ENCODE assay signal across 1 cellular context in the genomic region with DNA sequence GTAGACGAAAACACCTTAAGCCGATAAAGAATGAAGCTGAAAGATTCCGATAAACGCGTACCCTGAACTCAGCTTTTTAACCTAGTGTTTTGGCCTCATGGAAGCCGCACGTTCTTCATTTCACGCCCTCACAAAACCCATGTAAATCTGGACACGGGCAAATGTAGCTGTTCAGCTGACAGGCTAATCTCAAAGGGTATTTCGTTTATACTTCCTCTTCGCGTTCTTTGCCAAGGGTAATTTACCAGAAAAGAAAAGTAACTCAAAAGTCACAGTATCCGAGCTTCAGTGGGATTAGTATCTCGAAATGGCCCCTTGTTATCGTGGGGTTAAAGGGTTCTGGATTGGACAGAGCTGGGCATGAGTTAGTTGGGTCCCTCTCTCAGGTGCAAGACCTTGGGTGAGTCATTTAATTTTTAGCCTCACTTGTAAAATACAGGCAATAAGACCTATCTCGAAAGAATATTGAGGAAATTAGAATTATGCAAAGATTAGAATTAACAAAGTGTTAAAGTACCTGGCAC.
A peak's percentile ranks its signal among the peaks of the same experiment; 100 is the strongest.
TF ChIP-seq lines count a peak whose summit lies in the region.

No MANE protein-coding gene starts in this region.

TF ChIP-seq in K562, 482 proteins besides CTCF, POLR2A, EP300 and RAD21 (continued from another document):
- TF ChIP-seq, protein P1, sequence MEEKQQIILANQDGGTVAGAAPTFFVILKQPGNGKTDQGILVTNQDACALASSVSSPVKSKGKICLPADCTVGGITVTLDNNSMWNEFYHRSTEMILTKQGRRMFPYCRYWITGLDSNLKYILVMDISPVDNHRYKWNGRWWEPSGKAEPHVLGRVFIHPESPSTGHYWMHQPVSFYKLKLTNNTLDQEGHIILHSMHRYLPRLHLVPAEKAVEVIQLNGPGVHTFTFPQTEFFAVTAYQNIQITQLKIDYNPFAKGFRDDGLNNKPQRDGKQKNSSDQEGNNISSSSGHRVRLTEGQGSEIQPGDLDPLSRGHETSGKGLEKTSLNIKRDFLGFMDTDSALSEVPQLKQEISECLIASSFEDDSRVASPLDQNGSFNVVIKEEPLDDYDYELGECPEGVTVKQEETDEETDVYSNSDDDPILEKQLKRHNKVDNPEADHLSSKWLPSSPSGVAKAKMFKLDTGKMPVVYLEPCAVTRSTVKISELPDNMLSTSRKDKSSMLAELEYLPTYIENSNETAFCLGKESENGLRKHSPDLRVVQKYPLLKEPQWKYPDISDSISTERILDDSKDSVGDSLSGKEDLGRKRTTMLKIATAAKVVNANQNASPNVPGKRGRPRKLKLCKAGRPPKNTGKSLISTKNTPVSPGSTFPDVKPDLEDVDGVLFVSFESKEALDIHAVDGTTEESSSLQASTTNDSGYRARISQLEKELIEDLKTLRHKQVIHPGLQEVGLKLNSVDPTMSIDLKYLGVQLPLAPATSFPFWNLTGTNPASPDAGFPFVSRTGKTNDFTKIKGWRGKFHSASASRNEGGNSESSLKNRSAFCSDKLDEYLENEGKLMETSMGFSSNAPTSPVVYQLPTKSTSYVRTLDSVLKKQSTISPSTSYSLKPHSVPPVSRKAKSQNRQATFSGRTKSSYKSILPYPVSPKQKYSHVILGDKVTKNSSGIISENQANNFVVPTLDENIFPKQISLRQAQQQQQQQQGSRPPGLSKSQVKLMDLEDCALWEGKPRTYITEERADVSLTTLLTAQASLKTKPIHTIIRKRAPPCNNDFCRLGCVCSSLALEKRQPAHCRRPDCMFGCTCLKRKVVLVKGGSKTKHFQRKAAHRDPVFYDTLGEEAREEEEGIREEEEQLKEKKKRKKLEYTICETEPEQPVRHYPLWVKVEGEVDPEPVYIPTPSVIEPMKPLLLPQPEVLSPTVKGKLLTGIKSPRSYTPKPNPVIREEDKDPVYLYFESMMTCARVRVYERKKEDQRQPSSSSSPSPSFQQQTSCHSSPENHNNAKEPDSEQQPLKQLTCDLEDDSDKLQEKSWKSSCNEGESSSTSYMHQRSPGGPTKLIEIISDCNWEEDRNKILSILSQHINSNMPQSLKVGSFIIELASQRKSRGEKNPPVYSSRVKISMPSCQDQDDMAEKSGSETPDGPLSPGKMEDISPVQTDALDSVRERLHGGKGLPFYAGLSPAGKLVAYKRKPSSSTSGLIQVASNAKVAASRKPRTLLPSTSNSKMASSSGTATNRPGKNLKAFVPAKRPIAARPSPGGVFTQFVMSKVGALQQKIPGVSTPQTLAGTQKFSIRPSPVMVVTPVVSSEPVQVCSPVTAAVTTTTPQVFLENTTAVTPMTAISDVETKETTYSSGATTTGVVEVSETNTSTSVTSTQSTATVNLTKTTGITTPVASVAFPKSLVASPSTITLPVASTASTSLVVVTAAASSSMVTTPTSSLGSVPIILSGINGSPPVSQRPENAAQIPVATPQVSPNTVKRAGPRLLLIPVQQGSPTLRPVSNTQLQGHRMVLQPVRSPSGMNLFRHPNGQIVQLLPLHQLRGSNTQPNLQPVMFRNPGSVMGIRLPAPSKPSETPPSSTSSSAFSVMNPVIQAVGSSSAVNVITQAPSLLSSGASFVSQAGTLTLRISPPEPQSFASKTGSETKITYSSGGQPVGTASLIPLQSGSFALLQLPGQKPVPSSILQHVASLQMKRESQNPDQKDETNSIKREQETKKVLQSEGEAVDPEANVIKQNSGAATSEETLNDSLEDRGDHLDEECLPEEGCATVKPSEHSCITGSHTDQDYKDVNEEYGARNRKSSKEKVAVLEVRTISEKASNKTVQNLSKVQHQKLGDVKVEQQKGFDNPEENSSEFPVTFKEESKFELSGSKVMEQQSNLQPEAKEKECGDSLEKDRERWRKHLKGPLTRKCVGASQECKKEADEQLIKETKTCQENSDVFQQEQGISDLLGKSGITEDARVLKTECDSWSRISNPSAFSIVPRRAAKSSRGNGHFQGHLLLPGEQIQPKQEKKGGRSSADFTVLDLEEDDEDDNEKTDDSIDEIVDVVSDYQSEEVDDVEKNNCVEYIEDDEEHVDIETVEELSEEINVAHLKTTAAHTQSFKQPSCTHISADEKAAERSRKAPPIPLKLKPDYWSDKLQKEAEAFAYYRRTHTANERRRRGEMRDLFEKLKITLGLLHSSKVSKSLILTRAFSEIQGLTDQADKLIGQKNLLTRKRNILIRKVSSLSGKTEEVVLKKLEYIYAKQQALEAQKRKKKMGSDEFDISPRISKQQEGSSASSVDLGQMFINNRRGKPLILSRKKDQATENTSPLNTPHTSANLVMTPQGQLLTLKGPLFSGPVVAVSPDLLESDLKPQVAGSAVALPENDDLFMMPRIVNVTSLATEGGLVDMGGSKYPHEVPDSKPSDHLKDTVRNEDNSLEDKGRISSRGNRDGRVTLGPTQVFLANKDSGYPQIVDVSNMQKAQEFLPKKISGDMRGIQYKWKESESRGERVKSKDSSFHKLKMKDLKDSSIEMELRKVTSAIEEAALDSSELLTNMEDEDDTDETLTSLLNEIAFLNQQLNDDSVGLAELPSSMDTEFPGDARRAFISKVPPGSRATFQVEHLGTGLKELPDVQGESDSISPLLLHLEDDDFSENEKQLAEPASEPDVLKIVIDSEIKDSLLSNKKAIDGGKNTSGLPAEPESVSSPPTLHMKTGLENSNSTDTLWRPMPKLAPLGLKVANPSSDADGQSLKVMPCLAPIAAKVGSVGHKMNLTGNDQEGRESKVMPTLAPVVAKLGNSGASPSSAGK (IDR thresholded peaks at IDR 0.05) = peak; percentile 33; the same call in 1 of the 2 replicates
- TF ChIP-seq TCF3 (CRISPR knock-in tag; IDR thresholded peaks at IDR 0.05) = 0 out of 2 replicates have a peak, but pooled peaks have one; percentile 9
- TF ChIP-seq SRSF1 (IDR thresholded peaks at IDR 0.05; ENCODE audit: low read depth, low read length) = no peak
- peak; percentile 68; the same call in 1 of the 2 replicates for TF ChIP-seq OTX1 (CRISPR knock-in tag; IDR thresholded peaks at IDR 0.05)
- 0 out of 2 replicates have a peak, but pooled peaks have one; percentile 40 for TF ChIP-seq ZNF584 (CRISPR knock-in tag; IDR thresholded peaks at IDR 0.05; ENCODE audit: low read depth)
- peak; percentile 79 for TF ChIP-seq MECOM (CRISPR knock-in tag; IDR thresholded peaks at IDR 0.05)
- TF ChIP-seq, protein P2, sequence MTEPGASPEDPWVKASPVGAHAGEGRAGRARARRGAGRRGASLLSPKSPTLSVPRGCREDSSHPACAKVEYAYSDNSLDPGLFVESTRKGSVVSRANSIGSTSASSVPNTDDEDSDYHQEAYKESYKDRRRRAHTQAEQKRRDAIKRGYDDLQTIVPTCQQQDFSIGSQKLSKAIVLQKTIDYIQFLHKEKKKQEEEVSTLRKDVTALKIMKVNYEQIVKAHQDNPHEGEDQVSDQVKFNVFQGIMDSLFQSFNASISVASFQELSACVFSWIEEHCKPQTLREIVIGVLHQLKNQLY (CRISPR knock-in tag; conservative IDR thresholded peaks at IDR 0.05) = 0 out of 4 replicates have a peak, but pooled peaks of 1 of the 2 experiments have one; percentile 73
- no peak for TF ChIP-seq HNRNPUL1 (IDR thresholded peaks at IDR 0.05; ENCODE audit: low read length)
- TF ChIP-seq PCBP2 (IDR thresholded peaks at IDR 0.05; ENCODE audit: low read depth, low read length, poor library complexity, severe bottlenecking) = no peak
- TF ChIP-seq ZNF134 (CRISPR knock-in tag; conservative IDR thresholded peaks at IDR 0.05) = 0 out of 2 replicates have a peak, but pooled peaks have one; percentile 27
- TF ChIP-seq STAT5A (IDR thresholded peaks at IDR 0.05; ENCODE audit: borderline replicate concordance, low read length) = 0 out of 2 replicates have a peak, but pooled peaks have one; percentile 24
- 0 out of 2 replicates have a peak, but pooled peaks have one; percentile 24 for TF ChIP-seq ZFP1 (CRISPR knock-in tag; IDR thresholded peaks at IDR 0.05)
- peak; percentile 36; the same call in 1 of the 2 replicates for TF ChIP-seq KLF10 (CRISPR knock-in tag; IDR thresholded peaks at IDR 0.05)
- TF ChIP-seq, protein P3, sequence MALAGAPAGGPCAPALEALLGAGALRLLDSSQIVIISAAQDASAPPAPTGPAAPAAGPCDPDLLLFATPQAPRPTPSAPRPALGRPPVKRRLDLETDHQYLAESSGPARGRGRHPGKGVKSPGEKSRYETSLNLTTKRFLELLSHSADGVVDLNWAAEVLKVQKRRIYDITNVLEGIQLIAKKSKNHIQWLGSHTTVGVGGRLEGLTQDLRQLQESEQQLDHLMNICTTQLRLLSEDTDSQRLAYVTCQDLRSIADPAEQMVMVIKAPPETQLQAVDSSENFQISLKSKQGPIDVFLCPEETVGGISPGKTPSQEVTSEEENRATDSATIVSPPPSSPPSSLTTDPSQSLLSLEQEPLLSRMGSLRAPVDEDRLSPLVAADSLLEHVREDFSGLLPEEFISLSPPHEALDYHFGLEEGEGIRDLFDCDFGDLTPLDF (CRISPR knock-in tag; IDR thresholded peaks at IDR 0.05) = no peak
- TF ChIP-seq, protein P4, sequence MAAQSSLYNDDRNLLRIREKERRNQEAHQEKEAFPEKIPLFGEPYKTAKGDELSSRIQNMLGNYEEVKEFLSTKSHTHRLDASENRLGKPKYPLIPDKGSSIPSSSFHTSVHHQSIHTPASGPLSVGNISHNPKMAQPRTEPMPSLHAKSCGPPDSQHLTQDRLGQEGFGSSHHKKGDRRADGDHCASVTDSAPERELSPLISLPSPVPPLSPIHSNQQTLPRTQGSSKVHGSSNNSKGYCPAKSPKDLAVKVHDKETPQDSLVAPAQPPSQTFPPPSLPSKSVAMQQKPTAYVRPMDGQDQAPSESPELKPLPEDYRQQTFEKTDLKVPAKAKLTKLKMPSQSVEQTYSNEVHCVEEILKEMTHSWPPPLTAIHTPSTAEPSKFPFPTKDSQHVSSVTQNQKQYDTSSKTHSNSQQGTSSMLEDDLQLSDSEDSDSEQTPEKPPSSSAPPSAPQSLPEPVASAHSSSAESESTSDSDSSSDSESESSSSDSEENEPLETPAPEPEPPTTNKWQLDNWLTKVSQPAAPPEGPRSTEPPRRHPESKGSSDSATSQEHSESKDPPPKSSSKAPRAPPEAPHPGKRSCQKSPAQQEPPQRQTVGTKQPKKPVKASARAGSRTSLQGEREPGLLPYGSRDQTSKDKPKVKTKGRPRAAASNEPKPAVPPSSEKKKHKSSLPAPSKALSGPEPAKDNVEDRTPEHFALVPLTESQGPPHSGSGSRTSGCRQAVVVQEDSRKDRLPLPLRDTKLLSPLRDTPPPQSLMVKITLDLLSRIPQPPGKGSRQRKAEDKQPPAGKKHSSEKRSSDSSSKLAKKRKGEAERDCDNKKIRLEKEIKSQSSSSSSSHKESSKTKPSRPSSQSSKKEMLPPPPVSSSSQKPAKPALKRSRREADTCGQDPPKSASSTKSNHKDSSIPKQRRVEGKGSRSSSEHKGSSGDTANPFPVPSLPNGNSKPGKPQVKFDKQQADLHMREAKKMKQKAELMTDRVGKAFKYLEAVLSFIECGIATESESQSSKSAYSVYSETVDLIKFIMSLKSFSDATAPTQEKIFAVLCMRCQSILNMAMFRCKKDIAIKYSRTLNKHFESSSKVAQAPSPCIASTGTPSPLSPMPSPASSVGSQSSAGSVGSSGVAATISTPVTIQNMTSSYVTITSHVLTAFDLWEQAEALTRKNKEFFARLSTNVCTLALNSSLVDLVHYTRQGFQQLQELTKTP (IDR thresholded peaks at IDR 0.05; ENCODE audit: low read depth in 1 of 2, partially characterized antibody in 2 of 2) = peak in 1 of 2 experiments; percentile 44
- no peak for TF ChIP-seq PTRF (tag; IDR thresholded peaks at IDR 0.05)
- TF ChIP-seq WHSC1 (IDR thresholded peaks at IDR 0.05; ENCODE audit: low read length) = no peak
- TF ChIP-seq, protein P5, sequence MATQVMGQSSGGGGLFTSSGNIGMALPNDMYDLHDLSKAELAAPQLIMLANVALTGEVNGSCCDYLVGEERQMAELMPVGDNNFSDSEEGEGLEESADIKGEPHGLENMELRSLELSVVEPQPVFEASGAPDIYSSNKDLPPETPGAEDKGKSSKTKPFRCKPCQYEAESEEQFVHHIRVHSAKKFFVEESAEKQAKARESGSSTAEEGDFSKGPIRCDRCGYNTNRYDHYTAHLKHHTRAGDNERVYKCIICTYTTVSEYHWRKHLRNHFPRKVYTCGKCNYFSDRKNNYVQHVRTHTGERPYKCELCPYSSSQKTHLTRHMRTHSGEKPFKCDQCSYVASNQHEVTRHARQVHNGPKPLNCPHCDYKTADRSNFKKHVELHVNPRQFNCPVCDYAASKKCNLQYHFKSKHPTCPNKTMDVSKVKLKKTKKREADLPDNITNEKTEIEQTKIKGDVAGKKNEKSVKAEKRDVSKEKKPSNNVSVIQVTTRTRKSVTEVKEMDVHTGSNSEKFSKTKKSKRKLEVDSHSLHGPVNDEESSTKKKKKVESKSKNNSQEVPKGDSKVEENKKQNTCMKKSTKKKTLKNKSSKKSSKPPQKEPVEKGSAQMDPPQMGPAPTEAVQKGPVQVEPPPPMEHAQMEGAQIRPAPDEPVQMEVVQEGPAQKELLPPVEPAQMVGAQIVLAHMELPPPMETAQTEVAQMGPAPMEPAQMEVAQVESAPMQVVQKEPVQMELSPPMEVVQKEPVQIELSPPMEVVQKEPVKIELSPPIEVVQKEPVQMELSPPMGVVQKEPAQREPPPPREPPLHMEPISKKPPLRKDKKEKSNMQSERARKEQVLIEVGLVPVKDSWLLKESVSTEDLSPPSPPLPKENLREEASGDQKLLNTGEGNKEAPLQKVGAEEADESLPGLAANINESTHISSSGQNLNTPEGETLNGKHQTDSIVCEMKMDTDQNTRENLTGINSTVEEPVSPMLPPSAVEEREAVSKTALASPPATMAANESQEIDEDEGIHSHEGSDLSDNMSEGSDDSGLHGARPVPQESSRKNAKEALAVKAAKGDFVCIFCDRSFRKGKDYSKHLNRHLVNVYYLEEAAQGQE (CRISPR knock-in tag; IDR thresholded peaks at IDR 0.05; ENCODE audit: low read depth) = 0 out of 2 replicates have a peak, but pooled peaks have one; percentile 27
- TF ChIP-seq, protein P6, sequence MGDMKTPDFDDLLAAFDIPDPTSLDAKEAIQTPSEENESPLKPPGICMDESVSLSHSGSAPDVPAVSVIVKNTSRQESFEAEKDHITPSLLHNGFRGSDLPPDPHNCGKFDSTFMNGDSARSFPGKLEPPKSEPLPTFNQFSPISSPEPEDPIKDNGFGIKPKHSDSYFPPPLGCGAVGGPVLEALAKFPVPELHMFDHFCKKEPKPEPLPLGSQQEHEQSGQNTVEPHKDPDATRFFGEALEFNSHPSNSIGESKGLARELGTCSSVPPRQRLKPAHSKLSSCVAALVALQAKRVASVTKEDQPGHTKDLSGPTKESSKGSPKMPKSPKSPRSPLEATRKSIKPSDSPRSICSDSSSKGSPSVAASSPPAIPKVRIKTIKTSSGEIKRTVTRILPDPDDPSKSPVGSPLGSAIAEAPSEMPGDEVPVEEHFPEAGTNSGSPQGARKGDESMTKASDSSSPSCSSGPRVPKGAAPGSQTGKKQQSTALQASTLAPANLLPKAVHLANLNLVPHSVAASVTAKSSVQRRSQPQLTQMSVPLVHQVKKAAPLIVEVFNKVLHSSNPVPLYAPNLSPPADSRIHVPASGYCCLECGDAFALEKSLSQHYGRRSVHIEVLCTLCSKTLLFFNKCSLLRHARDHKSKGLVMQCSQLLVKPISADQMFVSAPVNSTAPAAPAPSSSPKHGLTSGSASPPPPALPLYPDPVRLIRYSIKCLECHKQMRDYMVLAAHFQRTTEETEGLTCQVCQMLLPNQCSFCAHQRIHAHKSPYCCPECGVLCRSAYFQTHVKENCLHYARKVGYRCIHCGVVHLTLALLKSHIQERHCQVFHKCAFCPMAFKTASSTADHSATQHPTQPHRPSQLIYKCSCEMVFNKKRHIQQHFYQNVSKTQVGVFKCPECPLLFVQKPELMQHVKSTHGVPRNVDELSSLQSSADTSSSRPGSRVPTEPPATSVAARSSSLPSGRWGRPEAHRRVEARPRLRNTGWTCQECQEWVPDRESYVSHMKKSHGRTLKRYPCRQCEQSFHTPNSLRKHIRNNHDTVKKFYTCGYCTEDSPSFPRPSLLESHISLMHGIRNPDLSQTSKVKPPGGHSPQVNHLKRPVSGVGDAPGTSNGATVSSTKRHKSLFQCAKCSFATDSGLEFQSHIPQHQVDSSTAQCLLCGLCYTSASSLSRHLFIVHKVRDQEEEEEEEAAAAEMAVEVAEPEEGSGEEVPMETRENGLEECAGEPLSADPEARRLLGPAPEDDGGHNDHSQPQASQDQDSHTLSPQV (IDR thresholded peaks at IDR 0.05) = peak; percentile 93; the same call in 1 of the 2 replicates
- TF ChIP-seq ELF4 (CRISPR knock-in tag; IDR thresholded peaks at IDR 0.05) = peak; percentile 40; the same call in 1 of the 2 replicates
- TF ChIP-seq GTF2E2 (tag; IDR thresholded peaks at IDR 0.05) = peak; percentile 0; the same call in 1 of the 2 replicates
- no peak for TF ChIP-seq ZNF77 (CRISPR knock-in tag; IDR thresholded peaks at IDR 0.05)
TF ChIP-seq in K562: peak in this region for 35.
